Comparison of ENCODE assay signal across 8 cellular contexts in genomic region chr19:17938092-17938845, GRCh38. TPM values are rescaled to one million over a fixed set of nuclear protein-coding genes. Genes with fewer than 3 reads are reported as not detected.
DNase-seq lines count a peak whose midpoint lies in the region; ATAC-seq and TF ChIP-seq lines count a peak whose summit lies in the region.

No MANE protein-coding gene starts in this region.

- H3K79me1 ChIP-seq in mesendoderm (ENCODE audit: low read length): peaks cover 6% of the 10 kb centered on the region

- CTCF ChIA-PET in HEK293 (lab: Yijun Ruan, JAX): interaction anchor here (0.6 to 9.0 kb wide), 39 partner anchors 8 to 1248 kb away, joined by 3 to 233 read pairs (median 4); partner anchors contain the start of gene RPL18A
- CTCF ChIA-PET in activated CD8-positive, alpha-beta T cell treated with anti-CD3 and anti-CD28 coated beads for 36 hours (lab: Charles Lee): interaction anchor here (0.7 to 4.8 kb wide), 32 partner anchors 8 to 219 kb away, joined by 3 to 132 read pairs (median 4); partner anchors contain the start of genes ARRDC2, KCNN1, MAP1S and RPL18A

- H3K4ac ChIP-seq in mesendoderm (ENCODE audit: low read depth, low read length): no peak overlapping the region

- H3K18ac ChIP-seq in mesendoderm (ENCODE audit: low read length): no peak overlapping the region

- no peak overlapping the region for H2BK120ac ChIP-seq in mesendoderm (ENCODE audit: low read depth, low read length)

- H3K36me3 ChIP-seq in HEK293 (ENCODE audit: control insufficient read depth in 2 of 2, insufficient read depth in 1 of 2, low read length in 2 of 2): peaks cover 3 to 34% of the 10 kb centered on the region in 2 experiments; a peak in 2 of 3 replicates
- peaks cover 2% of the 10 kb centered on the region for H3K36me3 ChIP-seq in mesendoderm (ENCODE audit: control insufficient read depth, insufficient read depth, low read length)

- no peak overlapping the region for H4K8ac ChIP-seq in mesendoderm (ENCODE audit: low read depth, low read length)

- no peak overlapping the region for H3K4me3 ChIP-seq in HEK293 (ENCODE audit: low read depth, low read length)
- H3K4me3 ChIP-seq in mesendoderm (ENCODE audit: low read length): no peak overlapping the region

- H3K9me3 ChIP-seq in HEK293 (ENCODE audit: control insufficient read depth, insufficient read depth, low read depth, low read length): no peaks in the 10 kb centered on the region

- no peak overlapping the region for H3K27ac Mint-ChIP-seq in activated CD8-positive, alpha-beta T cell treated with anti-CD3 and anti-CD28 coated beads for 36 hours

- H3K4me3 Mint-ChIP-seq in activated CD8-positive, alpha-beta T cell treated with anti-CD3 and anti-CD28 coated beads for 36 hours: no peak overlapping the region

- POLR2A ChIA-PET in HEK293 (lab: Yijun Ruan, JAX): interaction anchor here (1.1 to 1.2 kb wide), 3 partner anchors 9 to 79 kb away, joined by 3 to 7 read pairs (median 6); partner anchors contain the start of gene RPL18A
- POLR2A ChIA-PET in activated CD8-positive, alpha-beta T cell treated with anti-CD3 and anti-CD28 coated beads for 36 hours (lab: Charles Lee): interaction anchor here (1.0 to 2.8 kb wide), 4 partner anchors 57 to 75 kb away, joined by 3 to 9 read pairs (median 6); no protein-coding TSS in a partner anchor

- ATAC-seq in activated CD8-positive, alpha-beta T cell treated with anti-CD3 and anti-CD28 coated beads for 36 hours: peak; percentile 98

- no peaks in the 10 kb centered on the region for H3K27me3 Mint-ChIP-seq in activated CD8-positive, alpha-beta T cell treated with anti-CD3 and anti-CD28 coated beads for 36 hours

- H3K4me1 Mint-ChIP-seq in activated CD8-positive, alpha-beta T cell treated with anti-CD3 and anti-CD28 coated beads for 36 hours (ENCODE audit: low read depth): peaks cover 8% of the 10 kb centered on the region

- DNase-seq in Caki2 (ENCODE audit: low read depth): peak; percentile 80
- DNase-seq in NCI-H82 (lab: John Stamatoyannopoulos, UW): peak; percentile 90
- peak; percentile 91 for DNase-seq in activated CD8-positive, alpha-beta T cell treated with anti-CD3 and anti-CD28 coated beads for 36 hours
- peak; percentile 71 for DNase-seq in effector CD8-positive, alpha-beta T cell (lab: John Stamatoyannopoulos, UW)
- DNase-seq in mesendoderm: peak; percentile 74
- peak; percentile 65 to 71 for DNase-seq in stimulated activated CD8-positive, alpha-beta memory T cell treated with anti-CD3 and anti-CD28 coated beads, Interleukin-2, amount 100 ng/mL, for 1 hour (ENCODE audit: low read depth in 2 of 2)
- no peak for DNase-seq in cerebellar nuclear complex (lab: John Stamatoyannopoulos, UW)

- no peaks in the 10 kb centered on the region for H3K27me3 ChIP-seq in mesendoderm (ENCODE audit: insufficient read depth, low read length, poor library complexity)

- no CpG with 5 or more reads among the region's 7 CpGs for WGBS in mesendoderm (ENCODE audit: extremely low coverage, insufficient coverage, low lambda C conversion rate)

- H3K27ac ChIP-seq in HEK293 (ENCODE audit: extremely low read depth, low read depth, low read length): no peak overlapping the region
- H3K27ac ChIP-seq in mesendoderm (ENCODE audit: low read depth, low read length): no peak overlapping the region

- H3K56ac ChIP-seq in mesendoderm (ENCODE audit: low read length): no peak overlapping the region

- intact Hi-C loops in activated CD8-positive, alpha-beta T cell treated with anti-CD3 and anti-CD28 coated beads for 36 hours (cut with micrococcal nuclease): loop anchor here (2.0 kb wide), 1 partner anchor 59 kb away; no protein-coding TSS in a partner anchor

- no peak overlapping the region for H2AK5ac ChIP-seq in mesendoderm (ENCODE audit: low read length)

- no peak overlapping the region for H2BK5ac ChIP-seq in mesendoderm (ENCODE audit: low read length)

- peaks cover 6% of the 10 kb centered on the region for H3K79me2 ChIP-seq in mesendoderm (ENCODE audit: control insufficient read depth, insufficient read depth, low read length)

- no peak overlapping the region for H4K5ac ChIP-seq in mesendoderm (ENCODE audit: low read length)

- H3K4me2 ChIP-seq in mesendoderm (ENCODE audit: low read length): no peak overlapping the region

- peak; percentile 88 for TF ChIP-seq CTCF in HEK293 (tag by site-specific recombination; IDR thresholded peaks at IDR 0.05)
- peak; percentile 78 for TF ChIP-seq CTCF in activated CD8-positive, alpha-beta T cell treated with anti-CD3 and anti-CD28 coated beads for 36 hours (IDR thresholded peaks at IDR 0.05)

- H3K36me3 Mint-ChIP-seq in activated CD8-positive, alpha-beta T cell treated with anti-CD3 and anti-CD28 coated beads for 36 hours (ENCODE audit: low read depth): peaks cover 28% of the 10 kb centered on the region

- H3K4me1 ChIP-seq in HEK293 (ENCODE audit: control insufficient read depth, insufficient read depth, low read length) (no peaks in the 10 kb centered on the region), mesendoderm (ENCODE audit: control insufficient read depth, low read depth, low read length) (no peaks in the 10 kb centered on the region)

- H3K9ac ChIP-seq in mesendoderm (ENCODE audit: low read length): no peak overlapping the region

- no peak overlapping the region for H2BK15ac ChIP-seq in mesendoderm (replicated peaks; ENCODE audit: low read depth)

- in situ Hi-C loops in Caki2 (cut with HindIII; ENCODE audit: low pct_unique_long_range_greater_than_20kb, low sequenced_read_pairs): no loop called here

- no peak overlapping the region for H3K23ac ChIP-seq in mesendoderm (ENCODE audit: low read length)

- no peaks in the 10 kb centered on the region for H3K9me3 Mint-ChIP-seq in activated CD8-positive, alpha-beta T cell treated with anti-CD3 and anti-CD28 coated beads for 36 hours

TF ChIP-seq in HEK293, 187 proteins besides CTCF, POLR2A, EP300 and RAD21 (continues in another document):
- TF ChIP-seq ZNF121 (tag by site-specific recombination; IDR thresholded peaks at IDR 0.05) (peak; percentile 98), ZNF18 (tag by site-specific recombination; IDR thresholded peaks at IDR 0.05) (no peak), ZNF654 (tag by site-specific recombination; IDR thresholded peaks at IDR 0.05; ENCODE audit: low read depth) (peak; percentile 98), ATF2 (tag by site-specific recombination; IDR thresholded peaks at IDR 0.05; ENCODE audit: low read depth) (no peak), ZNF792 (tag by site-specific recombination; IDR thresholded peaks at IDR 0.05) (no peak), KLF8 (tag by site-specific recombination; IDR thresholded peaks at IDR 0.05) (peak; percentile 26; the same call in 1 of the 2 replicates), ZNF280C (tag by site-specific recombination; IDR thresholded peaks at IDR 0.05) (no peak), ZFP69B (tag by site-specific recombination; IDR thresholded peaks at IDR 0.05) (no peak), ZNF426 (tag by site-specific recombination; IDR thresholded peaks at IDR 0.05) (no peak), GLIS1 (tag by site-specific recombination; IDR thresholded peaks at IDR 0.05) (peak; percentile 27; the same call in 1 of the 2 replicates), ZNF626 (tag by site-specific recombination; IDR thresholded peaks at IDR 0.05) (no peak)

RNA-seq across cellular contexts. Expression of gene CCDC124, which starts 5.5 kb away (rescaled TPM):
- 204 and 270 TPM in 2 replicates for total RNA-seq in Caki2 (2014; rRNA removed; shearing (Covaris generic); ENCODE audit: low replicate concordance)
- total RNA-seq in activated CD8-positive, alpha-beta T cell treated with anti-CD3 and anti-CD28 coated beads for 36 hours: 100 to 1,000 TPM; 120 to 129 TPM
- polyA plus RNA-seq in mesendoderm (2013, experiment 1 of 2): 77.3 TPM
- polyA plus RNA-seq in mesendoderm (2013, experiment 2 of 2): 80.4 TPM

RNA-seq across cellular contexts. Expression of gene KCNN1, which starts 28.6 kb away (rescaled TPM):
- not detected in 2 replicates for total RNA-seq in Caki2 (2014; rRNA removed; shearing (Covaris generic); ENCODE audit: low replicate concordance)
- 1 to 10 TPM in 1 of 2 experiments, under 1 TPM in 1; 0.25 to 1.7 TPM for total RNA-seq in activated CD8-positive, alpha-beta T cell treated with anti-CD3 and anti-CD28 coated beads for 36 hours
- 1.3 TPM for polyA plus RNA-seq in mesendoderm (2013, experiment 1 of 2)
- 1.1 TPM for polyA plus RNA-seq in mesendoderm (2013, experiment 2 of 2)

Comparison
In these comparisons a context has a peak if more than half of its experiments do, and no peak if none do; other contexts are left out.
1. DNase-seq: peak in Caki2 (single experiment), NCI-H82 (single experiment), activated CD8-positive, alpha-beta T cell treated with anti-CD3 and anti-CD28 coated beads for 36 hours (single experiment), effector CD8-positive, alpha-beta T cell (single experiment), mesendoderm (single experiment) and stimulated activated CD8-positive, alpha-beta memory T cell treated with anti-CD3 and anti-CD28 coated beads, Interleukin-2, amount 100 ng/mL, for 1 hour (2 of 2); none in cerebellar nuclear complex (0 of 2).